Comparison of ENCODE assay signal across 16 cellular contexts in genomic region chr11:103484545-103484944, GRCh38.
"Had no signal": no experiment of that assay in that cellular context is flagged by ENCODE, and none has a peak within 500 bp of the region (broad histone marks: within the 10 kb centered on the region; RNA-seq: fewer than 3 reads in every experiment).

No MANE protein-coding gene starts in this region.

- DNase-seq: activated CD4-positive, alpha-beta T cell treated with anti-CD3 and anti-CD28 coated beads, Interleukin-2, amount 50 U/mL, for 1 hour; activated CD8-positive, alpha-beta memory T cell treated with anti-CD3 and anti-CD28 coated beads for 24 hours; activated naive CD4-positive, alpha-beta T cell treated with Interleukin-2 at 50 U/mL for 16 hours; anterior cingulate cortex; dorsolateral prefrontal cortex; kidney; left lung; natural killer cell; stimulated activated CD4-positive, alpha-beta T cell treated with anti-CD3 and anti-CD28 coated beads, Interleukin-12 subunit alpha, Interleukin-12 subunit beta, amount 100 ng/mL, for 4 hours; stimulated activated CD4-positive, alpha-beta T cell treated with anti-CD3 and anti-CD28 coated beads, Interleukin-2, amount 100 ng/mL, for 24 hours; stomach; upper lobe of right lung had no signal

- H3K36me3 ChIP-seq: breast epithelium, left lung, neutrophil, stomach, thoracic aorta, upper lobe of right lung had no signal

- H3K27ac ChIP-seq: breast epithelium, dorsolateral prefrontal cortex, left lung, neutrophil, stomach, thoracic aorta, upper lobe of right lung had no signal

- H3K9me3 ChIP-seq: breast epithelium, left lung, neutrophil, stomach, thoracic aorta, upper lobe of right lung had no signal

- ATAC-seq: activated T-helper 17 cell treated with anti-CD3 and anti-CD28 coated beads, Interleukin-2, amount 50 U/mL, for 72 hours; left lung; natural killer cell; upper lobe of right lung had no signal

- H3K4me1 ChIP-seq: breast epithelium, left lung, stomach, upper lobe of right lung had no signal

- H3K27me3 ChIP-seq: breast epithelium, dorsolateral prefrontal cortex, left lung, neutrophil, stomach, upper lobe of right lung had no signal

- H3K4me3 ChIP-seq: breast epithelium, dorsolateral prefrontal cortex, left lung, stomach, thoracic aorta, upper lobe of right lung had no signal
